ENCODE assay signal across 19 cellular contexts in the genomic region with DNA sequence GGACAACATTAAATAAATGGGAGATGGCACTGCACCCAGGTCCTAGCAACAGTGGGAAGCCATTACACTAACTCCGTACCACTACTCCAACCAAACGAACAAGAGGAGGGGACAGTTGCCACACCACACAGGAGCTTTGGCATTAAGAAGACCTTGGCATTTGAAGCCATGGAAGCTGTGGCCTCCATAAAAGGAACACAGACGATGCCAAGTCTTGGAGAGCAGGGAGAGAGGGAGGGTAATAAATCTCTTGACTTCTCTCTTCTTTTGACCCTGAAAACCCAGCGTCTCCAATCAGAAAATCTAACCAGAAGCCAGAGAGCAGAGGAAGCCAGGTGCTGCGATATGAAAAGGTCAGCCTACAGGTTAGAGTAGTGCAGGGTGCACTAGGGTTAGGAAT.
DNase-seq lines count a peak whose midpoint lies in the region; ATAC-seq and TF ChIP-seq lines count a peak whose summit lies in the region.
"Had no signal": no experiment of that assay in that cellular context is flagged by ENCODE, and none has a peak within 500 bp of the region (broad histone marks: within the 10 kb centered on the region; RNA-seq: fewer than 3 reads in every experiment).

No MANE protein-coding gene starts in this region.

- intact Hi-C loops in Right ventricle myocardium superior (cut with DNase I), result no loop called here

- peak overlapping the region in 1 of 2 donors; percentile 40 for H3K27ac ChIP-seq in right atrium auricular region
- H3K27ac ChIP-seq in cingulate gyrus (ENCODE audit: low read depth, low read length), result peak overlapping the region; percentile 55
- H3K27ac ChIP-seq in osteoblast (ENCODE audit: low read depth, low read length), result no peak overlapping the region
- H3K27ac ChIP-seq: 22Rv1, PC-9 had no signal

- peak; percentile 15 for ATAC-seq in Right ventricle myocardium superior (ENCODE audit: poor library complexity)
- ATAC-seq: HepG2 had no signal

- no peak for DNase-seq in Right ventricle myocardium superior
- DNase-seq in right atrium auricular region (ENCODE audit: low spot score), result no peak
- DNase-seq in osteoblast (ENCODE audit: insufficient read length, low spot score, missing footprints), result no peak
- no peak for DNase-seq in NCI-H2081 (lab: John Stamatoyannopoulos, UW)
- DNase-seq in T-helper 2 cell treated with Interferon-gamma antibody and Interleukin-4, amounts not matched to agents 5 μg/mL and 100 μg/mL, for 36 hours (ENCODE audit: low spot score), result no peak
- DNase-seq in UCSD-AML1 (lab: John Stamatoyannopoulos, UW; ENCODE audit: unreplicated experiment), result no peak
- DNase-seq in cerebellar cortex (ENCODE audit: low spot score), result no peak
- DNase-seq: CD4-positive, alpha-beta T cell; KG1; NCI-H1048; NCI-H1436 treated with DMSO at 0.1 percent for 48 hours; NCI-H2081 treated with DMSO at 0.1 percent for 48 hours; NCI-H510A; NCI-H774; PC-9 had no signal

- H3K4me3 ChIP-seq in right atrium auricular region (no peak overlapping the region), osteoblast (ENCODE audit: insufficient read depth, low read length) (no peak overlapping the region)
- H3K4me3 ChIP-seq: PC-9 had no signal

- no peaks in the 10 kb centered on the region for H3K36me3 Mint-ChIP-seq in T-helper 2 cell treated with Interferon-gamma antibody and Interleukin-4, amounts not matched to agents 5 μg/mL and 100 μg/mL, for 36 hours (ENCODE audit: low read depth)

- H3K4me2 ChIP-seq in osteoblast (ENCODE audit: insufficient read depth, low read length), result peak overlapping the region; percentile 33
- H3K4me2 ChIP-seq: PC-9 had no signal

- H3K27ac Mint-ChIP-seq in T-helper 2 cell treated with Interferon-gamma antibody and Interleukin-4, amounts not matched to agents 5 μg/mL and 100 μg/mL, for 36 hours, result no peak overlapping the region
- H3K27ac Mint-ChIP-seq: B cell; CD4-positive, alpha-beta T cell had no signal

- H3K36me3 ChIP-seq in right atrium auricular region, result no peaks in the 10 kb centered on the region
- no peaks in the 10 kb centered on the region for H3K36me3 ChIP-seq in osteoblast (ENCODE audit: insufficient read depth, low read length)

- H3K4me1 ChIP-seq in right atrium auricular region (peaks cover 0 to 25% of the 10 kb centered on the region in 2 donors), osteoblast (ENCODE audit: insufficient read depth, low read length) (peaks cover 11% of the 10 kb centered on the region)

- no peaks in the 10 kb centered on the region for H3K79me2 ChIP-seq in osteoblast (ENCODE audit: insufficient read depth, low read length)

- H2AFZ ChIP-seq in osteoblast (ENCODE audit: low read length), result no peak overlapping the region
- H2AFZ ChIP-seq: PC-9 had no signal

- no peaks in the 10 kb centered on the region for H3K27me3 Mint-ChIP-seq in T-helper 2 cell treated with Interferon-gamma antibody and Interleukin-4, amounts not matched to agents 5 μg/mL and 100 μg/mL, for 36 hours (ENCODE audit: low read depth)
- H3K27me3 Mint-ChIP-seq: B cell; CD4-positive, alpha-beta T cell had no signal

- peaks cover 7% of the 10 kb centered on the region for H3K9me3 Mint-ChIP-seq in T-helper 2 cell treated with Interferon-gamma antibody and Interleukin-4, amounts not matched to agents 5 μg/mL and 100 μg/mL, for 36 hours

- no peaks in the 10 kb centered on the region for H4K20me1 ChIP-seq in osteoblast (ENCODE audit: insufficient read depth, low read length)

- no peak overlapping the region for H3K4me3 Mint-ChIP-seq in T-helper 2 cell treated with Interferon-gamma antibody and Interleukin-4, amounts not matched to agents 5 μg/mL and 100 μg/mL, for 36 hours
- H3K4me3 Mint-ChIP-seq: B cell; CD4-positive, alpha-beta T cell had no signal

- H3K4me1 Mint-ChIP-seq in T-helper 2 cell treated with Interferon-gamma antibody and Interleukin-4, amounts not matched to agents 5 μg/mL and 100 μg/mL, for 36 hours (ENCODE audit: low read depth), result no peaks in the 10 kb centered on the region
- H3K4me1 Mint-ChIP-seq: B cell had no signal

- H3K9me3 ChIP-seq in right atrium auricular region, result no peaks in the 10 kb centered on the region
- no peaks in the 10 kb centered on the region for H3K9me3 ChIP-seq in osteoblast (ENCODE audit: low read depth, low read length)

- H3K27me3 ChIP-seq in right atrium auricular region, result no peaks in the 10 kb centered on the region
- H3K27me3 ChIP-seq in osteoblast (ENCODE audit: insufficient read depth, low read length), result no peaks in the 10 kb centered on the region

- TF ChIP-seq CTCF in right atrium auricular region (IDR thresholded peaks at IDR 0.05) (no peak), osteoblast (IDR thresholded peaks at IDR 0.05; ENCODE audit: extremely low read depth, low read depth, low read length) (no peak)
